23 cellular contexts compared by ENCODE assay signal in genomic region chr20:62935204-62935967, GRCh38. TPM values are rescaled to one million over a fixed set of nuclear protein-coding genes. Genes with fewer than 3 reads are reported as not detected.
DNase-seq lines count a peak whose midpoint lies in the region; TF ChIP-seq lines count a peak whose summit lies in the region.
"Had no signal": no experiment of that assay in that cellular context is flagged by ENCODE, and none has a peak within 500 bp of the region (broad histone marks: within the 10 kb centered on the region; RNA-seq: fewer than 3 reads in every experiment).

No MANE protein-coding gene starts in this region.

- H3K9me3 Mint-ChIP-seq in CD4-positive, alpha-beta memory T cell = peaks cover 0 to 3% (median 0%) of the 10 kb centered on the region in 8 donors
- H3K9me3 Mint-ChIP-seq: activated CD8-positive, alpha-beta T cell treated with anti-CD3 and anti-CD28 coated beads for 36 hours; activated naive CD4-positive, alpha-beta T cell treated with anti-CD3 and anti-CD28 coated beads, Interleukin-2, amount 50 U/mL, for 24 hours; activated T-cell treated with anti-CD3 and anti-CD28 coated beads, Interleukin-2, amount 50 U/mL, for 72 hours; dendritic cell treated with granulocyte-macrophage colony-stimulating factor and Interleukin-4, amounts not matched to agents 40 ng/mL and 50 ng/mL, for 4 days; naive thymus-derived CD8-positive, alpha-beta T cell; T-cell had no signal

- no peak for TF ChIP-seq RAD21 in neural cell (conservative IDR thresholded peaks at IDR 0.05)

- H3K9me3 ChIP-seq in HUES64 (ENCODE audit: insufficient read depth, low read depth, low read length) (no peaks in the 10 kb centered on the region), adipocyte (ENCODE audit: control insufficient read depth, low read length) (no peaks in the 10 kb centered on the region), neural cell (ENCODE audit: low read length) (no peaks in the 10 kb centered on the region), ascending aorta (no peaks in the 10 kb centered on the region)
- H3K9me3 ChIP-seq in CD4-positive, alpha-beta memory T cell (ENCODE audit: control insufficient read depth in 1 of 2, low read length in 2 of 2) = no peaks in the 10 kb centered on the region
- H3K9me3 ChIP-seq: gastroesophageal sphincter, lower lobe of right lung had no signal

- intact Hi-C loops in CD4-positive, alpha-beta memory T cell (cut with micrococcal nuclease) = no loop called here
- intact Hi-C loops in ascending aorta (cut with DNase I) = loop anchor here (5.0 to 10.0 kb wide), 4 partner anchors 58 to 701 kb away; partner anchors contain the start of genes OSBPL2, TCFL5 and YTHDF1

- H3K9me2 ChIP-seq in neural cell (ENCODE audit: insufficient read depth, low read length) = no peaks in the 10 kb centered on the region

- H3K27ac Mint-ChIP-seq in CD4-positive, alpha-beta memory T cell = no peak overlapping the region
- H3K27ac Mint-ChIP-seq: activated CD8-positive, alpha-beta T cell treated with anti-CD3 and anti-CD28 coated beads for 36 hours; activated naive CD4-positive, alpha-beta T cell treated with anti-CD3 and anti-CD28 coated beads, Interleukin-2, amount 50 U/mL, for 24 hours; activated T-cell treated with anti-CD3 and anti-CD28 coated beads, Interleukin-2, amount 50 U/mL, for 72 hours; T-cell had no signal

- H3K4me1 ChIP-seq in HUES64 (ENCODE audit: insufficient read depth, low read length) (peaks cover 55% of the 10 kb centered on the region), adipocyte (ENCODE audit: control insufficient read depth, insufficient read depth, low read length) (peaks cover 20% of the 10 kb centered on the region), ascending aorta (peaks cover 18 to 26% of the 10 kb centered on the region in 2 donors)
- peaks cover 68% of the 10 kb centered on the region for H3K4me1 ChIP-seq in CD4-positive, alpha-beta memory T cell (ENCODE audit: insufficient read depth, low read length)

- H3K4me3 ChIP-seq in HUES64 (ENCODE audit: low read length) (peak overlapping the region; percentile 99), adipocyte (ENCODE audit: low read length) (peak overlapping the region; percentile 90), neural cell (ENCODE audit: low read length) (peak overlapping the region; percentile 85), ascending aorta (peak overlapping the region in 1 of 2 donors; percentile 91)
- no peak overlapping the region for H3K4me3 ChIP-seq in CD4-positive, alpha-beta memory T cell (ENCODE audit: low read length in 2 of 2)

- DNase-seq in adipocyte (ENCODE audit: low read depth) (no peak), foreskin melanocyte (no peak), ascending aorta (ENCODE audit: low spot score in 2 of 2) (no peak), NCI-H1105 (lab: John Stamatoyannopoulos, UW) (no peak)
- DNase-seq in CD4-positive, alpha-beta memory T cell = no peak
- DNase-seq: activated CD8-positive, alpha-beta T cell treated with anti-CD3 and anti-CD28 coated beads for 36 hours; activated T-cell treated with anti-CD3 and anti-CD28 coated beads, Interleukin-2, amount 50 U/mL, for 72 hours; brain microvascular endothelial cell; Calu3; naive thymus-derived CD8-positive, alpha-beta T cell; NCI-H187; NCI-H226; stimulated activated CD8-positive, alpha-beta memory T cell treated with anti-CD3 and anti-CD28 coated beads, Interleukin-4, amount 100 ng/mL, for 48 hours; substantia nigra; T-cell had no signal

- H3K27me3 ChIP-seq in HUES64 (ENCODE audit: insufficient read depth, low read length) (no peaks in the 10 kb centered on the region), adipocyte (replicated peaks; ENCODE audit: control insufficient read depth, insufficient read depth, low read length) (no peaks in the 10 kb centered on the region), neural cell (ENCODE audit: insufficient read depth, low read depth, low read length) (no peaks in the 10 kb centered on the region), ascending aorta (no peaks in the 10 kb centered on the region)
- no peaks in the 10 kb centered on the region for H3K27me3 ChIP-seq in CD4-positive, alpha-beta memory T cell (ENCODE audit: insufficient read depth, low read length)
- H3K27me3 ChIP-seq: brain microvascular endothelial cell, gastroesophageal sphincter had no signal

- H4K20me1 ChIP-seq in neural cell (ENCODE audit: insufficient read depth) = no peaks in the 10 kb centered on the region

- no peaks in the 10 kb centered on the region for H3F3A ChIP-seq in neural cell (ENCODE audit: insufficient read depth, low read length, poor library complexity, severe bottlenecking)

- no peak for TF ChIP-seq EP300 in neural cell (conservative IDR thresholded peaks at IDR 0.05; ENCODE audit: poor library complexity, severe bottlenecking)

- H3K79me2 ChIP-seq in neural cell (replicated peaks; ENCODE audit: insufficient read depth, low read length) = peaks cover 83% of the 10 kb centered on the region

- peaks cover 20 to 45% (median 35%) of the 10 kb centered on the region in 4 donors for H3K4me1 Mint-ChIP-seq in CD4-positive, alpha-beta memory T cell

- WGBS in HUES64 = 90% methylated on average over 12 of the region's 12 CpGs

- CTCF ChIA-PET in CD4-positive, alpha-beta memory T cell (lab: Charles Lee; ENCODE audit: partially characterized antibody) = interaction anchor here (0.9 to 2.8 kb wide), 8 partner anchors 9 to 74 kb away, joined by 3 to 14 read pairs (median 6); partner anchors contain the start of gene DIDO1

- TF ChIP-seq CTCF in C4-2B (conservative IDR thresholded peaks at IDR 0.05) (no peak), neural cell (IDR thresholded peaks at IDR 0.05; ENCODE audit: poor library complexity, severe bottlenecking) (no peak), ascending aorta (IDR thresholded peaks at IDR 0.05) (no peak)

- H2AFZ ChIP-seq in neural cell (ENCODE audit: low read depth, low read length) = no peak overlapping the region

- peak overlapping the region; percentile 33 for H3K9ac ChIP-seq in HUES64 (ENCODE audit: low read depth, low read length)
- H3K9ac ChIP-seq in adipocyte (ENCODE audit: low read length) = no peak overlapping the region
- no peak overlapping the region for H3K9ac ChIP-seq in neural cell (ENCODE audit: low read length)

- peaks cover 45% of the 10 kb centered on the region for H3K36me3 ChIP-seq in HUES64 (ENCODE audit: insufficient read depth, low read length)
- no peaks in the 10 kb centered on the region for H3K36me3 ChIP-seq in adipocyte (ENCODE audit: control insufficient read depth, insufficient read depth, low read length, severe bottlenecking)
- no peaks in the 10 kb centered on the region for H3K36me3 ChIP-seq in neural cell (ENCODE audit: insufficient read depth, low read length)
- H3K36me3 ChIP-seq in CD4-positive, alpha-beta memory T cell (ENCODE audit: insufficient read depth, low read length) = no peaks in the 10 kb centered on the region
- H3K36me3 ChIP-seq in ascending aorta = no peaks in the 10 kb centered on the region
- H3K36me3 ChIP-seq: brain microvascular endothelial cell had no signal

- POLR2A ChIA-PET in CD4-positive, alpha-beta memory T cell (lab: Charles Lee; ENCODE audit: partially characterized antibody) = interaction anchor here (0.6 to 6.6 kb wide), 6 partner anchors 9 to 50 kb away, joined by 3 to 126 read pairs (median 6); partner anchors contain the start of genes DIDO1 and SLC17A9

- peaks cover 0 to 25% of the 10 kb centered on the region in 2 donors for H3K36me3 Mint-ChIP-seq in CD4-positive, alpha-beta memory T cell
- H3K36me3 Mint-ChIP-seq: T-cell had no signal

- H3K27ac ChIP-seq in C4-2B (peak overlapping the region; percentile 96; the same call in 1 of the 2 replicates), HUES64 (ENCODE audit: low read depth, low read length) (0 out of 2 replicates have a peak overlapping the region, but pooled peaks have one; percentile 5), neural cell (ENCODE audit: low read length) (no peak overlapping the region), ascending aorta (no peak overlapping the region)
- H3K27ac ChIP-seq in CD4-positive, alpha-beta memory T cell (ENCODE audit: low read depth, low read length) = no peak overlapping the region
- H3K27ac ChIP-seq: epithelial cell of prostate, gastroesophageal sphincter, lower lobe of right lung had no signal

- H3K4me2 ChIP-seq in neural cell (ENCODE audit: low read length) = no peak overlapping the region

- no peak overlapping the region for H3K4me3 Mint-ChIP-seq in CD4-positive, alpha-beta memory T cell
- H3K4me3 Mint-ChIP-seq: activated CD8-positive, alpha-beta T cell treated with anti-CD3 and anti-CD28 coated beads for 36 hours; activated naive CD4-positive, alpha-beta T cell treated with anti-CD3 and anti-CD28 coated beads, Interleukin-2, amount 50 U/mL, for 24 hours; activated T-cell treated with anti-CD3 and anti-CD28 coated beads, Interleukin-2, amount 50 U/mL, for 72 hours; naive thymus-derived CD8-positive, alpha-beta T cell; T-cell had no signal

- no peaks in the 10 kb centered on the region for H3K27me3 Mint-ChIP-seq in CD4-positive, alpha-beta memory T cell
- H3K27me3 Mint-ChIP-seq: activated CD8-positive, alpha-beta T cell treated with anti-CD3 and anti-CD28 coated beads for 36 hours; activated naive CD4-positive, alpha-beta T cell treated with anti-CD3 and anti-CD28 coated beads, Interleukin-2, amount 50 U/mL, for 24 hours; dendritic cell treated with granulocyte-macrophage colony-stimulating factor and Interleukin-4, amounts not matched to agents 40 ng/mL and 50 ng/mL, for 4 days; naive thymus-derived CD8-positive, alpha-beta T cell; T-cell had no signal

TF ChIP-seq in neural cell, 6 proteins besides CTCF, POLR2A, EP300 and RAD21 (continues in another document):
- TF ChIP-seq TAF1 (IDR thresholded peaks at IDR 0.05; ENCODE audit: low read depth) (no peak), EZH2 (IDR thresholded peaks at IDR 0.05; ENCODE audit: borderline replicate concordance, insufficient read depth, low read length, poor library complexity, severe bottlenecking) (no peak), SMC3 (conservative IDR thresholded peaks at IDR 0.05; ENCODE audit: poor library complexity) (no peak), MXI1 (conservative IDR thresholded peaks at IDR 0.05; ENCODE audit: poor library complexity, severe bottlenecking) (no peak)

RNA-seq across cellular contexts. Expression of gene GID8, which starts 2.6 kb away (rescaled TPM):
- 43.9 TPM for polyA plus RNA-seq in HUES64 (2013, experiment 1 of 2)
- 45.3 TPM for polyA plus RNA-seq in HUES64 (2013, experiment 2 of 2)
- 54.8 and 56.4 TPM in 2 replicates for polyA plus RNA-seq in neural cell
- 75.0 and 76.5 TPM in 2 replicates for polyA minus RNA-seq in neural cell
- total RNA-seq in CD4-positive, alpha-beta memory T cell = 10 to 100 TPM; 44.4 to 47.8 TPM
- 10 to 100 TPM; 11.2 to 19.1 TPM for polyA plus RNA-seq in CD4-positive, alpha-beta memory T cell
- 9.2 TPM for total RNA-seq in ascending aorta

RNA-seq across cellular contexts. Expression of gene DIDO1, which starts 9.1 kb away (rescaled TPM):
- polyA plus RNA-seq in HUES64 (2013, experiment 1 of 2) = 42.2 TPM
- polyA plus RNA-seq in HUES64 (2013, experiment 2 of 2) = 44.1 TPM
- polyA plus RNA-seq in neural cell = 40.9 and 42.8 TPM in 2 replicates
- 86.7 and 87.6 TPM in 2 replicates for polyA minus RNA-seq in neural cell
- total RNA-seq in CD4-positive, alpha-beta memory T cell = 100 to 1,000 TPM; 127 to 129 TPM
- polyA plus RNA-seq in CD4-positive, alpha-beta memory T cell = 10 to 100 TPM; 24.7 to 39.7 TPM
- total RNA-seq in ascending aorta = 42.4 TPM

RNA-seq across cellular contexts. Expression of gene SLC17A9, which starts 17.1 kb away (rescaled TPM):
- polyA plus RNA-seq in HUES64 (2013, experiment 1 of 2) = 6.0 TPM
- polyA plus RNA-seq in HUES64 (2013, experiment 2 of 2) = 6.9 TPM
- polyA plus RNA-seq in neural cell = not detected in 2 replicates
- polyA minus RNA-seq in neural cell = not detected in 2 replicates
- total RNA-seq in CD4-positive, alpha-beta memory T cell = 1 to 10 TPM; 2.1 to 2.4 TPM
- under 1 TPM in 1 of 2 donors, not detected in 1; 0.13 TPM for polyA plus RNA-seq in CD4-positive, alpha-beta memory T cell
- 30.0 TPM for total RNA-seq in ascending aorta

Comparison
In these comparisons a context has a peak if more than half of its experiments do, and no peak if none do; other contexts are left out.
1. H3K27ac ChIP-seq: peak in C4-2B (single experiment) and HUES64 (single experiment); none in neural cell (single experiment), CD4-positive, alpha-beta memory T cell (single experiment) and ascending aorta (0 of 2).
2. H3K4me3 ChIP-seq: peak in HUES64 (single experiment), adipocyte (single experiment) and neural cell (single experiment); none in CD4-positive, alpha-beta memory T cell (0 of 2).